ENCODE assay signal across 8 cellular contexts in genomic region chr12:124518051-124518932, GRCh38. TPM values are rescaled to one million over a fixed set of nuclear protein-coding genes. Genes with fewer than 3 reads are reported as not detected.
A peak's percentile ranks its signal among the peaks of the same experiment; 100 is the strongest.
DNase-seq lines count a peak whose midpoint lies in the region; ATAC-seq and TF ChIP-seq lines count a peak whose summit lies in the region.

No MANE protein-coding gene starts in this region.

- H3K36me3 ChIP-seq in BLaER1 treated with 17β-estradiol and CSF1 and Interleukin-3, amounts not matched to agents 10 nM and 100 nM = peaks cover 3 to 44% (median 14%) of the 10 kb centered on the region in 11 experiments; a peak in 12 of 22 replicates
- peaks cover 0 to 4% of the 10 kb centered on the region in 2 experiments for H3K36me3 ChIP-seq in SK-N-SH (replicated peaks in 1 of 2; ENCODE audit: control insufficient read depth in 1 of 2, insufficient read depth in 2 of 2, low read length in 1 of 2)
- H3K36me3 ChIP-seq in esophagus muscularis mucosa = peaks cover 0 to 15% (median 3%) of the 10 kb centered on the region in 4 donors
- peaks cover 4% of the 10 kb centered on the region for H3K36me3 ChIP-seq in muscle layer of colon (ENCODE audit: insufficient read depth, low read length)
- no peaks in the 10 kb centered on the region for H3K36me3 ChIP-seq in MM.1S (replicated peaks; ENCODE audit: insufficient read depth, low read length)

- H3K9ac ChIP-seq in BLaER1 treated with 17β-estradiol and CSF1 and Interleukin-3, amounts not matched to agents 10 nM and 100 nM = peak overlapping the region; percentile 16 to 77 (median 51); a peak in 21 of 22 replicates
- H3K9ac ChIP-seq in SK-N-SH (peak overlapping the region; percentile 91), muscle layer of colon (ENCODE audit: low read length) (peak overlapping the region; percentile 26), MM.1S (ENCODE audit: low read length) (no peak overlapping the region)

- H3K4me3 ChIP-seq in BLaER1 treated with 17β-estradiol and CSF1 and Interleukin-3, amounts not matched to agents 10 nM and 100 nM = peak overlapping the region in 1 of 10 experiments; percentile 22; a peak in 1 of 20 replicates
- H3K4me3 ChIP-seq in SK-N-SH (ENCODE audit: low read depth in 2 of 2, low read length in 1 of 2) (peak overlapping the region; percentile 57 to 76), esophagus muscularis mucosa (peak overlapping the region; percentile 55 to 60 (median 58)), muscle layer of colon (ENCODE audit: low read depth in 1 of 2, low read length in 2 of 2) (peak overlapping the region; percentile 41 to 43), MM.1S (ENCODE audit: low read length) (no peak overlapping the region)

- H2AFZ ChIP-seq in SK-N-SH (ENCODE audit: low read depth) (0 out of 2 replicates have a peak overlapping the region, but pooled peaks have one; percentile 15), MM.1S (ENCODE audit: low read length) (no peak overlapping the region)

- POLR2A ChIA-PET in SK-N-SH (lab: Yijun Ruan, JAX) = interaction anchor here (0.7 to 2.3 kb wide), 6 partner anchors 11 to 97 kb away, joined by 3 to 14 read pairs (median 3); no protein-coding TSS in a partner anchor

- TF ChIP-seq EP300 in SK-N-SH (IDR thresholded peaks at IDR 0.05; ENCODE audit: borderline replicate concordance in 1 of 2, low read depth in 1 of 2, low read length in 1 of 2) = 0 out of 4 replicates have a peak, but pooled peaks of 1 of the 2 experiments have one; percentile 14
- no peak for TF ChIP-seq EP300 in esophagus muscularis mucosa (IDR thresholded peaks at IDR 0.05)

- TF ChIP-seq POLR2A in esophagus muscularis mucosa (IDR thresholded peaks at IDR 0.05; ENCODE audit: low read depth) = no peak

- CTCF ChIA-PET in SK-N-SH (lab: Yijun Ruan, JAX) = interaction anchor here (0.8 to 1.9 kb wide), 15 partner anchors 10 to 482 kb away, joined by 3 to 7 read pairs (median 4); no protein-coding TSS in a partner anchor

- TF ChIP-seq RAD21 in SK-N-SH (IDR thresholded peaks at IDR 0.05; ENCODE audit: low read length) = peak; percentile 24; the same call in 1 of the 2 replicates

- no peaks in the 10 kb centered on the region for H3K27me3 ChIP-seq in BLaER1 treated with 17β-estradiol and CSF1 and Interleukin-3, amounts not matched to agents 10 nM and 100 nM
- H3K27me3 ChIP-seq in SK-N-SH (ENCODE audit: insufficient read depth) = no peaks in the 10 kb centered on the region
- H3K27me3 ChIP-seq in esophagus muscularis mucosa = no peaks in the 10 kb centered on the region
- no peaks in the 10 kb centered on the region for H3K27me3 ChIP-seq in muscle layer of colon (ENCODE audit: control insufficient read depth in 1 of 2, insufficient read depth in 2 of 2, low read length in 2 of 2)
- no peaks in the 10 kb centered on the region for H3K27me3 ChIP-seq in MM.1S (replicated peaks; ENCODE audit: insufficient read depth, low read length)

- TF ChIP-seq CTCF in SK-N-SH (IDR thresholded peaks at IDR 0.05) (no peak), esophagus muscularis mucosa (IDR thresholded peaks at IDR 0.05) (no peak), MM.1S (IDR thresholded peaks at IDR 0.05; ENCODE audit: low read length) (no peak)

- 5% methylated on average over 34 of the region's 51 CpGs for WGBS in SK-N-SH (ENCODE audit: low lambda C conversion rate)
- WGBS in esophagus muscularis mucosa = under 1% methylated on average over 15 of the region's 51 CpGs

- H3F3A ChIP-seq in SK-N-SH (replicated peaks; ENCODE audit: insufficient read depth) (peaks cover 50% of the 10 kb centered on the region), MM.1S (ENCODE audit: insufficient read depth, low read length) (no peaks in the 10 kb centered on the region)

- peaks cover 80 to 98% (median 88%) of the 10 kb centered on the region in 10 experiments for H3K4me1 ChIP-seq in BLaER1 treated with 17β-estradiol and CSF1 and Interleukin-3, amounts not matched to agents 10 nM and 100 nM
- H3K4me1 ChIP-seq in SK-N-SH (ENCODE audit: control insufficient read depth in 1 of 2, insufficient read depth in 2 of 2, low read depth in 1 of 2, low read length in 1 of 2) (peaks cover 41 to 76% of the 10 kb centered on the region in 2 experiments), esophagus muscularis mucosa (peaks cover 93 to 100% (median 96%) of the 10 kb centered on the region in 4 donors), muscle layer of colon (ENCODE audit: insufficient read depth, low read length) (peaks cover 78% of the 10 kb centered on the region), MM.1S (ENCODE audit: low read length) (no peaks in the 10 kb centered on the region)

- intact Hi-C loops in esophagus muscularis mucosa (cut with DNase I) = loop anchor here (5.0 to 10.0 kb wide), 2 partner anchors 96 to 247 kb away; no protein-coding TSS in a partner anchor

- peaks cover 91 to 100% (median 100%) of the 10 kb centered on the region in 11 experiments for H4K20me1 ChIP-seq in BLaER1 treated with 17β-estradiol and CSF1 and Interleukin-3, amounts not matched to agents 10 nM and 100 nM
- peaks cover 49% of the 10 kb centered on the region for H4K20me1 ChIP-seq in SK-N-SH (ENCODE audit: insufficient read depth)
- H4K20me1 ChIP-seq in MM.1S (ENCODE audit: insufficient read depth, low read length) = no peaks in the 10 kb centered on the region

- peak overlapping the region; percentile 66 to 93 (median 88) for H3K4me2 ChIP-seq in BLaER1 treated with 17β-estradiol and CSF1 and Interleukin-3, amounts not matched to agents 10 nM and 100 nM
- H3K4me2 ChIP-seq in SK-N-SH (peak overlapping the region; percentile 92), MM.1S (ENCODE audit: low read depth, low read length) (no peak overlapping the region)

- no peak for ATAC-seq in GM21723 (IDR thresholded peaks at IDR 0.05; ENCODE audit: unreplicated experiment)

- H3K79me2 ChIP-seq in SK-N-SH (ENCODE audit: insufficient read depth) = peaks cover 83% of the 10 kb centered on the region
- peaks cover 94% of the 10 kb centered on the region for H3K79me2 ChIP-seq in MM.1S (ENCODE audit: low read length)

- H3K27ac ChIP-seq in BLaER1 treated with 17β-estradiol and CSF1 and Interleukin-3, amounts not matched to agents 10 nM and 100 nM = peak overlapping the region in 10 of 11 experiments; percentile 13 to 83 (median 42); a peak in 19 of 22 replicates
- peak overlapping the region; percentile 90 to 99 for H3K27ac ChIP-seq in SK-N-SH (ENCODE audit: low read depth in 2 of 2, low read length in 1 of 2)
- peak overlapping the region; percentile 96 to 98 (median 97) for H3K27ac ChIP-seq in esophagus muscularis mucosa (replicated peaks in 1 of 4)
- peak overlapping the region; percentile 99 for H3K27ac ChIP-seq in muscle layer of colon (ENCODE audit: low read depth, low read length)
- no peak overlapping the region for H3K27ac ChIP-seq in MM.1S (ENCODE audit: low read length)

- no peaks in the 10 kb centered on the region for H3K9me3 ChIP-seq in BLaER1 treated with 17β-estradiol and CSF1 and Interleukin-3, amounts not matched to agents 10 nM and 100 nM (replicated peaks in 1 of 11)
- H3K9me3 ChIP-seq in SK-N-SH (no peaks in the 10 kb centered on the region), esophagus muscularis mucosa (no peaks in the 10 kb centered on the region), muscle layer of colon (ENCODE audit: low read length) (no peaks in the 10 kb centered on the region), MM.1S (replicated peaks; ENCODE audit: insufficient read depth, low read length) (no peaks in the 10 kb centered on the region)

- DNase-seq in MV-4-11 (lab: John Stamatoyannopoulos, UW) (peak; percentile 43), SK-N-SH (peak; percentile 90), esophagus muscularis mucosa (ENCODE audit: extremely low spot score) (peak; percentile 100), MM.1S (no peak), SKM-1 treated with dmso at 0.1 percent for 144 hours (lab: John Stamatoyannopoulos, UW; ENCODE audit: unreplicated experiment) (no peak)

- H3K9me2 ChIP-seq in SK-N-SH (no peaks in the 10 kb centered on the region), MM.1S (replicated peaks; ENCODE audit: insufficient read depth, low read length) (no peaks in the 10 kb centered on the region)

TF ChIP-seq in SK-N-SH, 30 proteins besides CTCF, POLR2A, EP300 and RAD21 (continues in another document):
- no peak for TF ChIP-seq RXRA (IDR thresholded peaks at IDR 0.05; ENCODE audit: borderline replicate concordance, low read depth)
- no peak for TF ChIP-seq JUND (IDR thresholded peaks at IDR 0.05)
- TF ChIP-seq RCOR1 (IDR thresholded peaks at IDR 0.05; ENCODE audit: low read length) = no peak; the same call in 1 of the 2 replicates
- no peak for TF ChIP-seq GATA2 (CRISPR knock-in tag; IDR thresholded peaks at IDR 0.05)
- 0 out of 2 replicates have a peak, but pooled peaks have one; percentile 27 for TF ChIP-seq FOXM1 (IDR thresholded peaks at IDR 0.05; ENCODE audit: low read depth)
- no peak for TF ChIP-seq GABPA (IDR thresholded peaks at IDR 0.05; ENCODE audit: low read depth)
- peak; percentile 31; the same call in 1 of the 2 replicates for TF ChIP-seq MEF2A (IDR thresholded peaks at IDR 0.05; ENCODE audit: borderline replicate concordance, low read depth)
- TF ChIP-seq TEAD4 (IDR thresholded peaks at IDR 0.05; ENCODE audit: borderline replicate concordance, insufficient read depth) = no peak
- no peak for TF ChIP-seq ELF1 (IDR thresholded peaks at IDR 0.05)
- TF ChIP-seq EZH2phosphoT487 (IDR thresholded peaks at IDR 0.05; ENCODE audit: borderline replicate concordance, low read depth) = no peak
- TF ChIP-seq NFIC (IDR thresholded peaks at IDR 0.05; ENCODE audit: borderline replicate concordance) = peak; percentile 87
- peak; percentile 33 for TF ChIP-seq PBX3 (IDR thresholded peaks at IDR 0.05)
- TF ChIP-seq YY1 (IDR thresholded peaks at IDR 0.05; ENCODE audit: low read depth) = no peak

RNA-seq across cellular contexts. Expression of gene NCOR2, which starts 49.1 kb away (rescaled TPM):
- 9.1 and 19.0 TPM in 2 replicates for polyA plus RNA-seq in SK-N-SH (2012; rRNA removed)
- polyA plus RNA-seq in SK-N-SH (2012; cell fraction: cytosol; rRNA removed) = 14.3 and 16.0 TPM in 2 replicates
- polyA plus RNA-seq in SK-N-SH (2012; cell fraction: nucleus; rRNA removed) = 61.3 and 99.7 TPM in 2 replicates
- total RNA-seq in esophagus muscularis mucosa = 100 to 1,000 TPM; 107 to 188 (median 131) TPM

Comparison
In these comparisons a context has a peak if more than half of its experiments do, and no peak if none do; other contexts are left out.
1. DNase-seq: peak in MV-4-11 (single experiment), SK-N-SH (single experiment) and esophagus muscularis mucosa (single experiment); none in MM.1S (single experiment) and SKM-1 treated with dmso at 0.1 percent for 144 hours (single experiment).